Comparison of ENCODE assay signal across 8 cellular contexts in genomic region chr9:129175825-129176633, GRCh38. TPM values are rescaled to one million over a fixed set of nuclear protein-coding genes. Genes with fewer than 3 reads are reported as not detected.
DNase-seq lines count a peak whose midpoint lies in the region; ATAC-seq and FAIRE-seq lines count a peak whose summit lies in the region.

No MANE protein-coding gene starts in this region.

- DNase-seq in AG08395 (ENCODE audit: low spot score), result peak; percentile 78
- DNase-seq in GM18507 (ENCODE audit: extremely low spot score, insufficient read length, low read depth), result no peak
- peak; percentile 33 for DNase-seq in NCI-H2227 treated with DMSO at 0.1 percent for 48 hours (lab: John Stamatoyannopoulos, UW)
- peak; percentile 83 for DNase-seq in activated CD4-positive, alpha-beta T cell treated with anti-CD3 and anti-CD28 coated beads for 48 hours
- peak; percentile 83 for DNase-seq in ecto neural progenitor cell (ENCODE audit: low spot score)
- DNase-seq in left lobe of liver (ENCODE audit: low spot score), result peak; percentile 90
- peak; percentile 49 to 65 for DNase-seq in stimulated activated CD4-positive, alpha-beta T cell treated with anti-CD3 and anti-CD28 coated beads, Interleukin-2, amount 100 ng/mL, for 24 hours

- peak; percentile 55 for ATAC-seq in left lobe of liver
- ATAC-seq in GM19452 (IDR thresholded peaks at IDR 0.05; ENCODE audit: unreplicated experiment), result no peak

- peak; percentile 76 for FAIRE-seq in GM18507 (lab: Jason Lieb, UNC)

RNA-seq across cellular contexts. Expression of gene IER5L, which starts 2.0 kb away (rescaled TPM):
- total RNA-seq in left lobe of liver, result 4.5 TPM
